Comparison of ENCODE assay signal across 3 cellular contexts in the genomic region with DNA sequence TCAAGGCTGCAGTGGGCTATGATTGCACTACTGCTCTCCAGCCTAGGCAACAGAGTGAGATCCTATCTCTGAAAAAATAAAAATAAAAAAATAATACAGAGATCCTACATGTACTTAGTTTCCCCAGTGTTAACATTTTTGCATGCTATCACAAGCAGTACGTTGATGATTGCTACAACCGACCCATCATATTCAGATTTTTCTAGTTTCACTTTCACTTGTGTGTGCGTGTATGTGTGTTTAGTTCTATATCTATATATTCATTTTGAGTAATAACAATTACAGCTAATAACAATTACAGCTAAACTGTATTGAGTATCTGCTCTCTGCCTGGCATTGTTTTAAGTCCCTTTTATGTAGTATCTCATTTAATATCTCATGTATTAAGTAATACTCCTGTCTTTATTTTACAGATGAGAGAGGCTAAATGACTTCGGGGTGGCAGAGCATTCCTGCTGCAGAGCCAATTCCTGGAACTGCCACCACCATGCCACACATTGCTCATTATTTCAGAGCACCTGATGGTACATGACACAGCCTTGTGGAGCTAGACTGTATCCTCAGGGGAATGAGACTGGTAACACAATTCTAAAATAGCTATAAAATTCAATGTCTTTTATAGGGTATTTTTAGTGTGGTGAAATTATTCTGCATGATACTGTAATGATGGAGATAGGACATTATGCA.
TF ChIP-seq lines count a peak whose summit lies in the region.

No MANE protein-coding gene starts in this region.

TF ChIP-seq in SK-N-SH, 30 proteins besides CTCF, POLR2A, EP300 and RAD21 (continued from another document):
- TF ChIP-seq TEAD4 (IDR thresholded peaks at IDR 0.05; ENCODE audit: borderline replicate concordance, insufficient read depth) (no peak), YY1 (IDR thresholded peaks at IDR 0.05; ENCODE audit: low read depth) (no peak), SIN3A (IDR thresholded peaks at IDR 0.05; ENCODE audit: borderline replicate concordance, low read depth, low read length) (no peak), MEF2A (IDR thresholded peaks at IDR 0.05; ENCODE audit: borderline replicate concordance, low read depth) (no peak), FOXM1 (IDR thresholded peaks at IDR 0.05; ENCODE audit: low read depth) (no peak), JUND (IDR thresholded peaks at IDR 0.05) (no peak)
- TF ChIP-seq, protein P1, sequence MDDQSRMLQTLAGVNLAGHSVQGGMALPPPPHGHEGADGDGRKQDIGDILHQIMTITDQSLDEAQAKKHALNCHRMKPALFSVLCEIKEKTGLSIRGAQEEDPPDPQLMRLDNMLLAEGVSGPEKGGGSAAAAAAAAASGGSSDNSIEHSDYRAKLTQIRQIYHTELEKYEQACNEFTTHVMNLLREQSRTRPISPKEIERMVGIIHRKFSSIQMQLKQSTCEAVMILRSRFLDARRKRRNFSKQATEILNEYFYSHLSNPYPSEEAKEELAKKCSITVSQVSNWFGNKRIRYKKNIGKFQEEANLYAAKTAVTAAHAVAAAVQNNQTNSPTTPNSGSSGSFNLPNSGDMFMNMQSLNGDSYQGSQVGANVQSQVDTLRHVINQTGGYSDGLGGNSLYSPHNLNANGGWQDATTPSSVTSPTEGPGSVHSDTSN (IDR thresholded peaks at IDR 0.05), result no peak

TF ChIP-seq in SK-N-SH treated with all-trans-retinoic acid at 6 μM for 48 hours, 23 proteins besides CTCF, POLR2A, EP300 and RAD21:
- TF ChIP-seq, protein P2, sequence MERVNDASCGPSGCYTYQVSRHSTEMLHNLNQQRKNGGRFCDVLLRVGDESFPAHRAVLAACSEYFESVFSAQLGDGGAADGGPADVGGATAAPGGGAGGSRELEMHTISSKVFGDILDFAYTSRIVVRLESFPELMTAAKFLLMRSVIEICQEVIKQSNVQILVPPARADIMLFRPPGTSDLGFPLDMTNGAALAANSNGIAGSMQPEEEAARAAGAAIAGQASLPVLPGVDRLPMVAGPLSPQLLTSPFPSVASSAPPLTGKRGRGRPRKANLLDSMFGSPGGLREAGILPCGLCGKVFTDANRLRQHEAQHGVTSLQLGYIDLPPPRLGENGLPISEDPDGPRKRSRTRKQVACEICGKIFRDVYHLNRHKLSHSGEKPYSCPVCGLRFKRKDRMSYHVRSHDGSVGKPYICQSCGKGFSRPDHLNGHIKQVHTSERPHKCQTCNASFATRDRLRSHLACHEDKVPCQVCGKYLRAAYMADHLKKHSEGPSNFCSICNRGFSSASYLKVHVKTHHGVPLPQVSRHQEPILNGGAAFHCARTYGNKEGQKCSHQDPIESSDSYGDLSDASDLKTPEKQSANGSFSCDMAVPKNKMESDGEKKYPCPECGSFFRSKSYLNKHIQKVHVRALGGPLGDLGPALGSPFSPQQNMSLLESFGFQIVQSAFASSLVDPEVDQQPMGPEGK (CRISPR knock-in tag; IDR thresholded peaks at IDR 0.05; ENCODE audit: borderline replicate concordance), result no peak
- TF ChIP-seq TOX (CRISPR knock-in tag; IDR thresholded peaks at IDR 0.05; ENCODE audit: borderline replicate concordance) (no peak), ZNF70 (CRISPR knock-in tag; IDR thresholded peaks at IDR 0.05) (no peak)

TF ChIP-seq in K562, 482 proteins besides CTCF, POLR2A, EP300 and RAD21 (continued from another document):
- TF ChIP-seq, protein P3, sequence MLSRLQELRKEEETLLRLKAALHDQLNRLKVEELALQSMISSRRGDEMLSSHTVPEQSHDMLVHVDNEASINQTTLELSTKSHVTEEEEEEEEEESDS (CRISPR knock-in tag; IDR thresholded peaks at IDR 0.05), result no peak
- no peak for TF ChIP-seq SUPT5H (IDR thresholded peaks at IDR 0.05)
